In the genomic region with DNA sequence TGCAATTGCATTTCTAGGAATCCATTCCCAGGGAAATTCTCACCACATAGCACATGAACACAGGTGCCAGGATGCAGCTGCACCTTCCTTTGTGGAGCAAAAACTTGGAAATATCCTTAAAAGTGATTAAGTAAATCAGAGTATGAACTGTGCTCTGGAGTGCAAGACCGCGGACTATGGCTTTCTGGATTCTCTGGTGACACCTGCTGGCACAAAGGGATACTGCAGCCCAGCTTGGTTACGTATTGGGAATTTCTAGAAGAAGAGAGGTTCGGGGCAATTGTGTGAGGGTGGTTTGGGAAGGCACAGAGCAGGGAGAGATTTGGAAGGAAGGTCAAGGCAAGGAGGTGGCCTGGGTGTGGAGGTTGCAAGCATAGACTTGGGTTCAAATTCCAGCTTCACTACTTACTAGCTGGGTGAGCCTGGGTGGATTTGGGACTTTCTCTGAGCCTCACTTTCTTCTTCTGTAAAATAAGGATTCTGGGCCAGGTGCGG, we compare ENCODE assay signal across 1 cellular context.
TF ChIP-seq lines count a peak whose summit lies in the region.

No MANE protein-coding gene starts in this region.

TF ChIP-seq in HepG2, 621 proteins besides CTCF, POLR2A, EP300 and RAD21 (continued from another document and continues in another):
- TF ChIP-seq, protein P1, sequence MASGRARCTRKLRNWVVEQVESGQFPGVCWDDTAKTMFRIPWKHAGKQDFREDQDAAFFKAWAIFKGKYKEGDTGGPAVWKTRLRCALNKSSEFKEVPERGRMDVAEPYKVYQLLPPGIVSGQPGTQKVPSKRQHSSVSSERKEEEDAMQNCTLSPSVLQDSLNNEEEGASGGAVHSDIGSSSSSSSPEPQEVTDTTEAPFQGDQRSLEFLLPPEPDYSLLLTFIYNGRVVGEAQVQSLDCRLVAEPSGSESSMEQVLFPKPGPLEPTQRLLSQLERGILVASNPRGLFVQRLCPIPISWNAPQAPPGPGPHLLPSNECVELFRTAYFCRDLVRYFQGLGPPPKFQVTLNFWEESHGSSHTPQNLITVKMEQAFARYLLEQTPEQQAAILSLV (CRISPR knock-in tag; IDR thresholded peaks at IDR 0.05; ENCODE audit: borderline replicate concordance) = no peak
- no peak for TF ChIP-seq ZNF644 (CRISPR knock-in tag; IDR thresholded peaks at IDR 0.05; ENCODE audit: low read depth)
- no peak for TF ChIP-seq RORA (CRISPR knock-in tag; IDR thresholded peaks at IDR 0.05)
- TF ChIP-seq ATRX (CRISPR knock-in tag; IDR thresholded peaks at IDR 0.05; ENCODE audit: borderline replicate concordance) = 0 out of 2 replicates have a peak, but pooled peaks have one; percentile 29
- TF ChIP-seq, protein P2, sequence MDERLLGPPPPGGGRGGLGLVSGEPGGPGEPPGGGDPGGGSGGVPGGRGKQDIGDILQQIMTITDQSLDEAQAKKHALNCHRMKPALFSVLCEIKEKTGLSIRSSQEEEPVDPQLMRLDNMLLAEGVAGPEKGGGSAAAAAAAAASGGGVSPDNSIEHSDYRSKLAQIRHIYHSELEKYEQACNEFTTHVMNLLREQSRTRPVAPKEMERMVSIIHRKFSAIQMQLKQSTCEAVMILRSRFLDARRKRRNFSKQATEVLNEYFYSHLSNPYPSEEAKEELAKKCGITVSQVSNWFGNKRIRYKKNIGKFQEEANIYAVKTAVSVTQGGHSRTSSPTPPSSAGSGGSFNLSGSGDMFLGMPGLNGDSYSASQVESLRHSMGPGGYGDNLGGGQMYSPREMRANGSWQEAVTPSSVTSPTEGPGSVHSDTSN (CRISPR knock-in tag; IDR thresholded peaks at IDR 0.05) = no peak
- no peak for TF ChIP-seq BORCS8-MEF2B (CRISPR knock-in tag; IDR thresholded peaks at IDR 0.05)
- TF ChIP-seq ZNF263 (CRISPR knock-in tag; IDR thresholded peaks at IDR 0.05) = no peak
- TF ChIP-seq, protein P3, sequence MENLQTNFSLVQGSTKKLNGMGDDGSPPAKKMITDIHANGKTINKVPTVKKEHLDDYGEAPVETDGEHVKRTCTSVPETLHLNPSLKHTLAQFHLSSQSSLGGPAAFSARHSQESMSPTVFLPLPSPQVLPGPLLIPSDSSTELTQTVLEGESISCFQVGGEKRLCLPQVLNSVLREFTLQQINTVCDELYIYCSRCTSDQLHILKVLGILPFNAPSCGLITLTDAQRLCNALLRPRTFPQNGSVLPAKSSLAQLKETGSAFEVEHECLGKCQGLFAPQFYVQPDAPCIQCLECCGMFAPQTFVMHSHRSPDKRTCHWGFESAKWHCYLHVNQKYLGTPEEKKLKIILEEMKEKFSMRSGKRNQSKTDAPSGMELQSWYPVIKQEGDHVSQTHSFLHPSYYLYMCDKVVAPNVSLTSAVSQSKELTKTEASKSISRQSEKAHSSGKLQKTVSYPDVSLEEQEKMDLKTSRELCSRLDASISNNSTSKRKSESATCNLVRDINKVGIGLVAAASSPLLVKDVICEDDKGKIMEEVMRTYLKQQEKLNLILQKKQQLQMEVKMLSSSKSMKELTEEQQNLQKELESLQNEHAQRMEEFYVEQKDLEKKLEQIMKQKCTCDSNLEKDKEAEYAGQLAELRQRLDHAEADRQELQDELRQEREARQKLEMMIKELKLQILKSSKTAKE (CRISPR knock-in tag; IDR thresholded peaks at IDR 0.05; ENCODE audit: borderline replicate concordance) = no peak
- TF ChIP-seq ZNF124 (CRISPR knock-in tag; IDR thresholded peaks at IDR 0.05) = peak; percentile 81; the same call in 1 of the 2 replicates
- no peak for TF ChIP-seq ZBTB3 (CRISPR knock-in tag; IDR thresholded peaks at IDR 0.05; ENCODE audit: borderline replicate concordance, low read depth)
- TF ChIP-seq BRCA1 (CRISPR knock-in tag; IDR thresholded peaks at IDR 0.05) = no peak
- no peak for TF ChIP-seq NR1H2 (CRISPR knock-in tag; IDR thresholded peaks at IDR 0.05; ENCODE audit: borderline replicate concordance, low read depth)
- TF ChIP-seq ATM (IDR thresholded peaks at IDR 0.05; ENCODE audit: borderline replicate concordance) = no peak
- TF ChIP-seq KAT2B (IDR thresholded peaks at IDR 0.05; ENCODE audit: borderline replicate concordance, low read depth, low read length) = no peak
- TF ChIP-seq, protein P4, sequence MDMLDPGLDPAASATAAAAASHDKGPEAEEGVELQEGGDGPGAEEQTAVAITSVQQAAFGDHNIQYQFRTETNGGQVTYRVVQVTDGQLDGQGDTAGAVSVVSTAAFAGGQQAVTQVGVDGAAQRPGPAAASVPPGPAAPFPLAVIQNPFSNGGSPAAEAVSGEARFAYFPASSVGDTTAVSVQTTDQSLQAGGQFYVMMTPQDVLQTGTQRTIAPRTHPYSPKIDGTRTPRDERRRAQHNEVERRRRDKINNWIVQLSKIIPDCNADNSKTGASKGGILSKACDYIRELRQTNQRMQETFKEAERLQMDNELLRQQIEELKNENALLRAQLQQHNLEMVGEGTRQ (IDR thresholded peaks at IDR 0.05; ENCODE audit: low read depth, low read length) = no peak
- TF ChIP-seq, protein P4 (CRISPR knock-in tag; IDR thresholded peaks at IDR 0.05; ENCODE audit: borderline replicate concordance) = no peak
- TF ChIP-seq PLRG1 (conservative IDR thresholded peaks at IDR 0.05) = no peak
- no peak for TF ChIP-seq ZNF234 (CRISPR knock-in tag; conservative IDR thresholded peaks at IDR 0.05)
- TF ChIP-seq, protein P5, sequence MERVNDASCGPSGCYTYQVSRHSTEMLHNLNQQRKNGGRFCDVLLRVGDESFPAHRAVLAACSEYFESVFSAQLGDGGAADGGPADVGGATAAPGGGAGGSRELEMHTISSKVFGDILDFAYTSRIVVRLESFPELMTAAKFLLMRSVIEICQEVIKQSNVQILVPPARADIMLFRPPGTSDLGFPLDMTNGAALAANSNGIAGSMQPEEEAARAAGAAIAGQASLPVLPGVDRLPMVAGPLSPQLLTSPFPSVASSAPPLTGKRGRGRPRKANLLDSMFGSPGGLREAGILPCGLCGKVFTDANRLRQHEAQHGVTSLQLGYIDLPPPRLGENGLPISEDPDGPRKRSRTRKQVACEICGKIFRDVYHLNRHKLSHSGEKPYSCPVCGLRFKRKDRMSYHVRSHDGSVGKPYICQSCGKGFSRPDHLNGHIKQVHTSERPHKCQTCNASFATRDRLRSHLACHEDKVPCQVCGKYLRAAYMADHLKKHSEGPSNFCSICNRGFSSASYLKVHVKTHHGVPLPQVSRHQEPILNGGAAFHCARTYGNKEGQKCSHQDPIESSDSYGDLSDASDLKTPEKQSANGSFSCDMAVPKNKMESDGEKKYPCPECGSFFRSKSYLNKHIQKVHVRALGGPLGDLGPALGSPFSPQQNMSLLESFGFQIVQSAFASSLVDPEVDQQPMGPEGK (CRISPR knock-in tag; IDR thresholded peaks at IDR 0.05) = no peak
- TF ChIP-seq MED1 (CRISPR knock-in tag; IDR thresholded peaks at IDR 0.05) = no peak
- TF ChIP-seq, protein P6, sequence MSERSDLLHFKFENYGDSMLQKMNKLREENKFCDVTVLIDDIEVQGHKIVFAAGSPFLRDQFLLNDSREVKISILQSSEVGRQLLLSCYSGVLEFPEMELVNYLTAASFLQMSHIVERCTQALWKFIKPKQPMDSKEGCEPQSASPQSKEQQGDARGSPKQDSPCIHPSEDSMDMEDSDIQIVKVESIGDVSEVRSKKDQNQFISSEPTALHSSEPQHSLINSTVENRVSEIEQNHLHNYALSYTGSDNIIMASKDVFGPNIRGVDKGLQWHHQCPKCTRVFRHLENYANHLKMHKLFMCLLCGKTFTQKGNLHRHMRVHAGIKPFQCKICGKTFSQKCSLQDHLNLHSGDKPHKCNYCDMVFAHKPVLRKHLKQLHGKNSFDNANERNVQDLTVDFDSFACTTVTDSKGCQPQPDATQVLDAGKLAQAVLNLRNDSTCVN (CRISPR knock-in tag; IDR thresholded peaks at IDR 0.05; ENCODE audit: borderline replicate concordance) = 0 out of 2 replicates have a peak, but pooled peaks have one; percentile 38
- TF ChIP-seq FOXA3 (CRISPR knock-in tag; IDR thresholded peaks at IDR 0.05) = peak; percentile 40; the same call in 1 of the 2 replicates
- TF ChIP-seq HMG20B (CRISPR knock-in tag; conservative IDR thresholded peaks at IDR 0.05) = peak; percentile 54; the same call in 1 of the 2 replicates
- no peak for TF ChIP-seq ZNF569 (CRISPR knock-in tag; IDR thresholded peaks at IDR 0.05; ENCODE audit: borderline replicate concordance)
- no peak for TF ChIP-seq ATF1 (CRISPR knock-in tag; IDR thresholded peaks at IDR 0.05)
- TF ChIP-seq, protein P7, sequence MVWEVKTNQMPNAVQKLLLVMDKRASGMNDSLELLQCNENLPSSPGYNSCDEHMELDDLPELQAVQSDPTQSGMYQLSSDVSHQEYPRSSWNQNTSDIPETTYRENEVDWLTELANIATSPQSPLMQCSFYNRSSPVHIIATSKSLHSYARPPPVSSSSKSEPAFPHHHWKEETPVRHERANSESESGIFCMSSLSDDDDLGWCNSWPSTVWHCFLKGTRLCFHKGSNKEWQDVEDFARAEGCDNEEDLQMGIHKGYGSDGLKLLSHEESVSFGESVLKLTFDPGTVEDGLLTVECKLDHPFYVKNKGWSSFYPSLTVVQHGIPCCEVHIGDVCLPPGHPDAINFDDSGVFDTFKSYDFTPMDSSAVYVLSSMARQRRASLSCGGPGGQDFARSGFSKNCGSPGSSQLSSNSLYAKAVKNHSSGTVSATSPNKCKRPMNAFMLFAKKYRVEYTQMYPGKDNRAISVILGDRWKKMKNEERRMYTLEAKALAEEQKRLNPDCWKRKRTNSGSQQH (CRISPR knock-in tag; IDR thresholded peaks at IDR 0.05; ENCODE audit: low read depth) = no peak
- no peak for TF ChIP-seq ZNF552 (CRISPR knock-in tag; IDR thresholded peaks at IDR 0.05; ENCODE audit: borderline replicate concordance)
- no peak for TF ChIP-seq RBAK (CRISPR knock-in tag; IDR thresholded peaks at IDR 0.05)
- no peak for TF ChIP-seq NR3C1 (CRISPR knock-in tag; IDR thresholded peaks at IDR 0.05)
- TF ChIP-seq NFATC3 (CRISPR knock-in tag; IDR thresholded peaks at IDR 0.05) = no peak
- 0 out of 2 replicates have a peak, but pooled peaks have one; percentile 24 for TF ChIP-seq SOX5 (CRISPR knock-in tag; IDR thresholded peaks at IDR 0.05; ENCODE audit: borderline replicate concordance)
- no peak for TF ChIP-seq CC2D1A (CRISPR knock-in tag; IDR thresholded peaks at IDR 0.05)
- 0 out of 2 replicates have a peak, but pooled peaks have one; percentile 23 for TF ChIP-seq RCOR2 (CRISPR knock-in tag; IDR thresholded peaks at IDR 0.05)
- peak; percentile 40; the same call in 1 of the 2 replicates for TF ChIP-seq NR2F6 (IDR thresholded peaks at IDR 0.05)
- TF ChIP-seq NR2F6 (CRISPR knock-in tag; IDR thresholded peaks at IDR 0.05) = peak; percentile 58; the same call in 1 of the 2 replicates
- TF ChIP-seq, protein P8, sequence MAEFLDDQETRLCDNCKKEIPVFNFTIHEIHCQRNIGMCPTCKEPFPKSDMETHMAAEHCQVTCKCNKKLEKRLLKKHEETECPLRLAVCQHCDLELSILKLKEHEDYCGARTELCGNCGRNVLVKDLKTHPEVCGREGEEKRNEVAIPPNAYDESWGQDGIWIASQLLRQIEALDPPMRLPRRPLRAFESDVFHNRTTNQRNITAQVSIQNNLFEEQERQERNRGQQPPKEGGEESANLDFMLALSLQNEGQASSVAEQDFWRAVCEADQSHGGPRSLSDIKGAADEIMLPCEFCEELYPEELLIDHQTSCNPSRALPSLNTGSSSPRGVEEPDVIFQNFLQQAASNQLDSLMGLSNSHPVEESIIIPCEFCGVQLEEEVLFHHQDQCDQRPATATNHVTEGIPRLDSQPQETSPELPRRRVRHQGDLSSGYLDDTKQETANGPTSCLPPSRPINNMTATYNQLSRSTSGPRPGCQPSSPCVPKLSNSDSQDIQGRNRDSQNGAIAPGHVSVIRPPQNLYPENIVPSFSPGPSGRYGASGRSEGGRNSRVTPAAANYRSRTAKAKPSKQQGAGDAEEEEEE (CRISPR knock-in tag; IDR thresholded peaks at IDR 0.05; ENCODE audit: borderline replicate concordance) = peak; percentile 6; the same call in 1 of the 2 replicates
- TF ChIP-seq, protein P9, sequence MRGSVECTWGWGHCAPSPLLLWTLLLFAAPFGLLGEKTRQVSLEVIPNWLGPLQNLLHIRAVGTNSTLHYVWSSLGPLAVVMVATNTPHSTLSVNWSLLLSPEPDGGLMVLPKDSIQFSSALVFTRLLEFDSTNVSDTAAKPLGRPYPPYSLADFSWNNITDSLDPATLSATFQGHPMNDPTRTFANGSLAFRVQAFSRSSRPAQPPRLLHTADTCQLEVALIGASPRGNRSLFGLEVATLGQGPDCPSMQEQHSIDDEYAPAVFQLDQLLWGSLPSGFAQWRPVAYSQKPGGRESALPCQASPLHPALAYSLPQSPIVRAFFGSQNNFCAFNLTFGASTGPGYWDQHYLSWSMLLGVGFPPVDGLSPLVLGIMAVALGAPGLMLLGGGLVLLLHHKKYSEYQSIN (CRISPR knock-in tag; IDR thresholded peaks at IDR 0.05; ENCODE audit: borderline replicate concordance) = no peak
- no peak for TF ChIP-seq ZNF143 (CRISPR knock-in tag; IDR thresholded peaks at IDR 0.05)
- TF ChIP-seq ARNT (IDR thresholded peaks at IDR 0.05) = no peak
- TF ChIP-seq, protein P10, sequence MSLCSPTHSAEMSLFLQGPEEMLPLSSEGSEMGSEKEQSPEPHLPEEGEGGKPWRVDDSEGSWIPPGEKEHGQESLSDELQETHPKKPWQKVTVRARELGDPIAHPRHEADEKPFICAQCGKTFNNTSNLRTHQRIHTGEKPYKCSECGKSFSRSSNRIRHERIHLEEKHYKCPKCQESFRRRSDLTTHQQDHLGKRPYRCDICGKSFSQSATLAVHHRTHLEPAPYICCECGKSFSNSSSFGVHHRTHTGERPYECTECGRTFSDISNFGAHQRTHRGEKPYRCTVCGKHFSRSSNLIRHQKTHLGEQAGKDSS (CRISPR knock-in tag; IDR thresholded peaks at IDR 0.05; ENCODE audit: borderline replicate concordance, low read depth) = no peak; the same call in 1 of the 2 replicates
- no peak for TF ChIP-seq ZFP82 (CRISPR knock-in tag; IDR thresholded peaks at IDR 0.05; ENCODE audit: borderline replicate concordance)
- TF ChIP-seq NR2C2 (CRISPR knock-in tag; IDR thresholded peaks at IDR 0.05; ENCODE audit: borderline replicate concordance) = no peak
- no peak for TF ChIP-seq ZSCAN29 (CRISPR knock-in tag; conservative IDR thresholded peaks at IDR 0.05)
- no peak for TF ChIP-seq GTF3A (CRISPR knock-in tag; conservative IDR thresholded peaks at IDR 0.05)
- TF ChIP-seq SIN3B (IDR thresholded peaks at IDR 0.05; ENCODE audit: low read length) = no peak
- TF ChIP-seq CCAR2 (optimal IDR thresholded peaks at IDR 0.05; ENCODE audit: low read depth, low read length) = no peak
- TF ChIP-seq MZF1 (CRISPR knock-in tag; IDR thresholded peaks at IDR 0.05; ENCODE audit: borderline replicate concordance) = no peak
- no peak for TF ChIP-seq ZNF558 (CRISPR knock-in tag; IDR thresholded peaks at IDR 0.05; ENCODE audit: borderline replicate concordance)
- no peak for TF ChIP-seq GPN1 (CRISPR knock-in tag; IDR thresholded peaks at IDR 0.05; ENCODE audit: borderline replicate concordance)
- no peak for TF ChIP-seq ZBTB8A (CRISPR knock-in tag; IDR thresholded peaks at IDR 0.05; ENCODE audit: borderline replicate concordance, low read depth)
- TF ChIP-seq TEAD2 (CRISPR knock-in tag; IDR thresholded peaks at IDR 0.05) = no peak
- no peak for TF ChIP-seq CEBPB (IDR thresholded peaks at IDR 0.05; ENCODE audit: borderline replicate concordance, low read depth, low read length)
